Comparison of ENCODE assay signal across 17 cellular contexts in the genomic region with DNA sequence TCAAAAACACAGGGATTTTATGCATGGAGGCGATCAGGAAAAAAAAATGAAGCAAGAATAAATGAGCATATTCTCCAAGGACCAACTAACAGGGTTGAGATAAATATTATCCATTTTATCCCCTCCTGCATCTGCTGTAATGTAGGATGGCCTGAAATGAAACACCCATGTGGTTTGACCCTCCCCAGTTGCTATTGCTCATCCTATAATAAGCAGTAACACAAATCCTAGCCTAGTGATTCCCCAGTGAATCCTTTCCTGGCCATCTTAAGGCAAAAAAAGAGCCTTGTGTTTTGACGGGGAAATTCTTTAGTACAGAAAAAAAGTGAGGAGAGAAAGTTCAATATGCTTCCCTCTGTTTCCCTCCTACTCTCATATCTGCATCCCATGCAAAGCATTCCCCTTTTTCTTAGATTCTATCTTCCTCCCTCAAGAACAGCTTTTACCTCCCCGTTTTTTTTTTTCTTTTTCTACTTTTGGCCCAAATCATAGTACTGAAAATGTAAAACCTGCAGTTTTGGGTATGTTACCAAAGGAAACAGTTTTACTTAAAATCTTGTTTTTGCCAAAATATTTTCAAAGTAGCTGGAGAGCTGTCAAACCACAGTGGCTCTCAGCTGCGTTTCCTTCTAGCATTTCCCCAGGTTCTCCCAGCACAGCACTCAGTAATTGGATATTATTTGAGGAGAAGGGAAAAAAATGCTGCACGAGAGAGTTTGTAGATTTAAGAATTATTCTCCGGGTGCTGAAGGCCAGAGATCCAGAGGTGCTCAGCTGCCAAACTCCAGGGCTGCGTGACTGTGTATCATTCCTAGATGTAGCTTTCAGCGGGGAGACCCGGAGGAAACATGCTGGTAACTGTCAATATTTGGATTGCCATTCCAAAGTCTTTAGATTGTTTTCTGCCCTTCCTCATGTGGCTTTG.
DNase-seq lines count a peak whose midpoint lies in the region; ATAC-seq and TF ChIP-seq lines count a peak whose summit lies in the region.
"Had no signal": no experiment of that assay in that cellular context is flagged by ENCODE, and none has a peak within 500 bp of the region (broad histone marks: within the 10 kb centered on the region; RNA-seq: fewer than 3 reads in every experiment).

No MANE protein-coding gene starts in this region.

- ATAC-seq in SK-N-SH treated with all-trans-retinoic acid at 6 μM for 48 hours, result peak; percentile 76
- no peak for ATAC-seq in HG03432 (IDR thresholded peaks at IDR 0.05; ENCODE audit: unreplicated experiment)
- ATAC-seq: left lung; naive thymus-derived CD8-positive, alpha-beta T cell had no signal

- H3K9me3 ChIP-seq in sigmoid colon, result peaks cover 0 to 2% (median 0%) of the 10 kb centered on the region in 4 donors

- H3K4me3 ChIP-seq in BJ (ENCODE audit: low read depth, low read length) (no peak overlapping the region), sigmoid colon (no peak overlapping the region)
- H3K4me3 ChIP-seq: BLaER1 treated with 17β-estradiol and CSF1 and Interleukin-3, amounts not matched to agents 10 nM and 100 nM; left lung had no signal

- CTCF ChIA-PET in BJ (lab: Yijun Ruan, JAX), result interaction anchor here (0.7 kb wide), 1 partner anchor 38 kb away, joined by 3 read pairs; no protein-coding TSS in a partner anchor

- H3K27ac ChIP-seq in sigmoid colon, result peak overlapping the region in 3 of 4 donors; percentile 34 to 46 (median 37)
- H3K27ac ChIP-seq: BLaER1 treated with 17β-estradiol and CSF1 and Interleukin-3, amounts not matched to agents 10 nM and 100 nM; left lung had no signal

- no peaks in the 10 kb centered on the region for H3K36me3 ChIP-seq in BJ (ENCODE audit: control insufficient read depth, insufficient read depth, low read length)
- H3K36me3 ChIP-seq in sigmoid colon, result no peaks in the 10 kb centered on the region
- H3K36me3 ChIP-seq: BLaER1 treated with 17β-estradiol and CSF1 and Interleukin-3, amounts not matched to agents 10 nM and 100 nM; left lung had no signal

- intact Hi-C loops in sigmoid colon (cut with DNase I), result loop anchor here (10.0 kb wide), 1 partner anchor 318 kb away; the partner anchor contains the start of gene NPR3

- peak; percentile 37 for DNase-seq in BJ (ENCODE audit: low read depth)
- DNase-seq in fibroblast of the conjunctiva (ENCODE audit: low read depth), result peak; percentile 33
- DNase-seq in sigmoid colon, result no peak
- DNase-seq in NCI-H2081 treated with DMSO at 0.1 percent for 48 hours (lab: John Stamatoyannopoulos, UW), result no peak
- DNase-seq in activated CD4-positive, alpha-beta T cell treated with anti-CD3 and anti-CD28 coated beads, Interleukin-2, amount 50 U/mL, for 48 hours, result no peak
- no peak for DNase-seq in activated CD4-positive, CD25-positive, alpha-beta regulatory T cell (lab: John Stamatoyannopoulos, UW)
- DNase-seq: activated CD4-positive, alpha-beta T cell treated with anti-CD3 and anti-CD28 coated beads, Interleukin-2, amount 10 ng/mL, durations not matched to agents 24 days and 14 days; activated T-cell treated with anti-CD3 and anti-CD28 coated beads, Interleukin-2, amount 50 U/mL, for 1 hour; cortex of kidney; erythroblast; left lung; naive thymus-derived CD8-positive, alpha-beta T cell; stimulated activated CD4-positive, alpha-beta T cell treated with anti-CD3 and anti-CD28 coated beads, Interleukin-4, amount 100 ng/mL, for 1 hour; T1000 had no signal

- H3K4me1 ChIP-seq in sigmoid colon, result peaks cover 2 to 23% (median 18%) of the 10 kb centered on the region in 4 donors
- H3K4me1 ChIP-seq: BLaER1 treated with 17β-estradiol and CSF1 and Interleukin-3, amounts not matched to agents 10 nM and 100 nM; left lung had no signal

- 39 to 61% methylated on average over 9 of the region's 9 CpGs for WGBS in sigmoid colon, 2 donors

- POLR2A ChIA-PET in BJ (lab: Charles Lee), result interaction anchor here (0.7 kb wide), 2 partner anchors 18 to 103 kb away, joined by 7 to 21 read pairs; no protein-coding TSS in a partner anchor

- no peak for TF ChIP-seq POLR2A in sigmoid colon (IDR thresholded peaks at IDR 0.05)

- TF ChIP-seq CTCF in BJ (IDR thresholded peaks at IDR 0.05; ENCODE audit: insufficient read depth, low read depth, low read length), result no peak
- no peak for TF ChIP-seq CTCF in sigmoid colon (IDR thresholded peaks at IDR 0.05)

- H3K27me3 ChIP-seq in BJ (ENCODE audit: control insufficient read depth, insufficient read depth, low read length) (no peaks in the 10 kb centered on the region), sigmoid colon (no peaks in the 10 kb centered on the region)
- H3K27me3 ChIP-seq: BLaER1 treated with 17β-estradiol and CSF1 and Interleukin-3, amounts not matched to agents 10 nM and 100 nM; left lung had no signal

- TF ChIP-seq EP300 in sigmoid colon (IDR thresholded peaks at IDR 0.05), result no peak

TF ChIP-seq in SK-N-SH treated with all-trans-retinoic acid at 6 μM for 48 hours, 23 proteins besides CTCF, POLR2A, EP300 and RAD21 (continues in another document):
- TF ChIP-seq CREB5 (CRISPR knock-in tag; IDR thresholded peaks at IDR 0.05; ENCODE audit: low read depth) (no peak), PPARA (CRISPR knock-in tag; IDR thresholded peaks at IDR 0.05; ENCODE audit: borderline replicate concordance) (no peak), ARNTL (CRISPR knock-in tag; IDR thresholded peaks at IDR 0.05; ENCODE audit: borderline replicate concordance, low read depth) (no peak), POU6F1 (CRISPR knock-in tag; IDR thresholded peaks at IDR 0.05; ENCODE audit: borderline replicate concordance, low read depth) (no peak), OSR1 (CRISPR knock-in tag; IDR thresholded peaks at IDR 0.05) (no peak), ESRRG (CRISPR knock-in tag; IDR thresholded peaks at IDR 0.05) (no peak), ISL1 (CRISPR knock-in tag; IDR thresholded peaks at IDR 0.05) (no peak), TOX (CRISPR knock-in tag; IDR thresholded peaks at IDR 0.05; ENCODE audit: borderline replicate concordance) (no peak), ZNF70 (CRISPR knock-in tag; IDR thresholded peaks at IDR 0.05) (no peak), RARB (CRISPR knock-in tag; IDR thresholded peaks at IDR 0.05) (no peak)
- TF ChIP-seq, protein P1, sequence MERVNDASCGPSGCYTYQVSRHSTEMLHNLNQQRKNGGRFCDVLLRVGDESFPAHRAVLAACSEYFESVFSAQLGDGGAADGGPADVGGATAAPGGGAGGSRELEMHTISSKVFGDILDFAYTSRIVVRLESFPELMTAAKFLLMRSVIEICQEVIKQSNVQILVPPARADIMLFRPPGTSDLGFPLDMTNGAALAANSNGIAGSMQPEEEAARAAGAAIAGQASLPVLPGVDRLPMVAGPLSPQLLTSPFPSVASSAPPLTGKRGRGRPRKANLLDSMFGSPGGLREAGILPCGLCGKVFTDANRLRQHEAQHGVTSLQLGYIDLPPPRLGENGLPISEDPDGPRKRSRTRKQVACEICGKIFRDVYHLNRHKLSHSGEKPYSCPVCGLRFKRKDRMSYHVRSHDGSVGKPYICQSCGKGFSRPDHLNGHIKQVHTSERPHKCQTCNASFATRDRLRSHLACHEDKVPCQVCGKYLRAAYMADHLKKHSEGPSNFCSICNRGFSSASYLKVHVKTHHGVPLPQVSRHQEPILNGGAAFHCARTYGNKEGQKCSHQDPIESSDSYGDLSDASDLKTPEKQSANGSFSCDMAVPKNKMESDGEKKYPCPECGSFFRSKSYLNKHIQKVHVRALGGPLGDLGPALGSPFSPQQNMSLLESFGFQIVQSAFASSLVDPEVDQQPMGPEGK (CRISPR knock-in tag; IDR thresholded peaks at IDR 0.05; ENCODE audit: borderline replicate concordance), result no peak
- TF ChIP-seq, protein P2, sequence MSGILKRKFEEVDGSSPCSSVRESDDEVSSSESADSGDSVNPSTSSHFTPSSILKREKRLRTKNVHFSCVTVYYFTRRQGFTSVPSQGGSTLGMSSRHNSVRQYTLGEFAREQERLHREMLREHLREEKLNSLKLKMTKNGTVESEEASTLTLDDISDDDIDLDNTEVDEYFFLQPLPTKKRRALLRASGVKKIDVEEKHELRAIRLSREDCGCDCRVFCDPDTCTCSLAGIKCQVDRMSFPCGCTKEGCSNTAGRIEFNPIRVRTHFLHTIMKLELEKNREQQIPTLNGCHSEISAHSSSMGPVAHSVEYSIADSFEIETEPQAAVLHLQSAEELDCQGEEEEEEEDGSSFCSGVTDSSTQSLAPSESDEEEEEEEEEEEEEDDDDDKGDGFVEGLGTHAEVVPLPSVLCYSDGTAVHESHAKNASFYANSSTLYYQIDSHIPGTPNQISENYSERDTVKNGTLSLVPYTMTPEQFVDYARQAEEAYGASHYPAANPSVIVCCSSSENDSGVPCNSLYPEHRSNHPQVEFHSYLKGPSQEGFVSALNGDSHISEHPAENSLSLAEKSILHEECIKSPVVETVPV (CRISPR knock-in tag; IDR thresholded peaks at IDR 0.05), result no peak

Comparison
In these comparisons a context has a peak if more than half of its experiments do, and no peak if none do; other contexts are left out.
1. DNase-seq: peak in BJ (single experiment) and fibroblast of the conjunctiva (single experiment); none in sigmoid colon (single experiment), NCI-H2081 treated with DMSO at 0.1 percent for 48 hours (single experiment), activated CD4-positive, alpha-beta T cell treated with anti-CD3 and anti-CD28 coated beads, Interleukin-2, amount 50 U/mL, for 48 hours (0 of 2) and activated CD4-positive, CD25-positive, alpha-beta regulatory T cell (0 of 4).